11 cellular contexts compared by ENCODE assay signal in the genomic region with DNA sequence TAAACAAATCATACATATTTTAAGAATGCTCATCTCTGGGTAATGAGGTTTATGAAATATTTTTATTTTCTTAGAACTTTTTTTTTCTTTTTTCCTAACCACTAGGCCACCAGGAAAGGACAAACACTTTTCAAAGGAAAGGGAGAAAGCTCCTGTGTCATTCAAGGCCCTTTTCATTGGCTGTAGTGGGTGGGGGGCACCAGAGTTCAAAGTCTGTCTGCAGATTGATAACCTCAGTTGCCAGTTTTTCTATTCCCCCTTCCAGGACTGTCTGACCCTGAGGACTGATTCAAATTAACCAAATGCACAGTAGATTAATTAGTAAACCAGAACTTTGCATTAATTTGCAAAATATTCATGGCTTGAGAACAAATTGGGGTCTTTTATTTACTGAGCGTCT.
DNase-seq lines count a peak whose midpoint lies in the region; ATAC-seq, FAIRE-seq and TF ChIP-seq lines count a peak whose summit lies in the region.
"Had no signal": no experiment of that assay in that cellular context is flagged by ENCODE, and none has a peak within 500 bp of the region (broad histone marks: within the 10 kb centered on the region; RNA-seq: fewer than 3 reads in every experiment).

No MANE protein-coding gene starts in this region.

- H3K4me3 Mint-ChIP-seq in endodermal cell (no peak overlapping the region), CD14-positive monocyte (no peak overlapping the region)

- CTCF ChIA-PET in HepG2 (lab: Yijun Ruan, JAX; ENCODE audit: low intra/inter-chr PET ratio, low total read pairs) = no interaction called here

- H3K27ac Mint-ChIP-seq in endodermal cell = no peak overlapping the region
- no peak overlapping the region for H3K27ac Mint-ChIP-seq in CD14-positive monocyte

- ATAC-seq in HepG2 (no peak), right lobe of liver (no peak), HG03460 (IDR thresholded peaks at IDR 0.05; ENCODE audit: unreplicated experiment) (no peak), HG03095 (IDR thresholded peaks at IDR 0.05; ENCODE audit: unreplicated experiment) (no peak)

- H3K4me1 Mint-ChIP-seq in endodermal cell (peaks cover 25% of the 10 kb centered on the region), CD14-positive monocyte (no peaks in the 10 kb centered on the region)

- peak; percentile 46 for FAIRE-seq in HepG2 (lab: Jason Lieb, UNC)
- FAIRE-seq: small intestine had no signal

- intact Hi-C loops in HepG2 (cut with micrococcal nuclease; ENCODE audit: unreplicated experiment) (no loop called here), right lobe of liver (cut with DNase I) (no loop called here), CD14-positive monocyte (cut with micrococcal nuclease) (no loop called here)

- H3K27ac ChIP-seq in HepG2 (ENCODE audit: extremely low read length, insufficient read depth, low read length) (no peak overlapping the region), right lobe of liver (no peak overlapping the region), endodermal cell (ENCODE audit: low read depth, low read length) (peak overlapping the region; percentile 45), osteoblast (ENCODE audit: low read depth, low read length) (peak overlapping the region; percentile 90)
- H3K27ac ChIP-seq: RWPE1 had no signal

- no TSS peak for BruUV-seq in HepG2 (replicated peaks; lab: Mats Ljungman, UMichigan)

- peak; percentile 27 for DNase-seq in HepG2 (ENCODE audit: low spot score)
- no peak for DNase-seq in right lobe of liver
- no peak for DNase-seq in endodermal cell
- DNase-seq in osteoblast (ENCODE audit: insufficient read length, low spot score, missing footprints) = no peak
- no peak for DNase-seq in RPMI8226
- DNase-seq in CD14-positive monocyte (ENCODE audit: low spot score) = no peak
- DNase-seq: NCI-H1436, small intestine had no signal

- H3K4me3 ChIP-seq in HepG2 (replicated peaks in 1 of 3; ENCODE audit: insufficient read depth in 1 of 3, low read depth in 2 of 3, low read length in 3 of 3) = no peak overlapping the region
- no peak overlapping the region for H3K4me3 ChIP-seq in right lobe of liver
- H3K4me3 ChIP-seq in endodermal cell (ENCODE audit: low read length) = no peak overlapping the region
- H3K4me3 ChIP-seq in osteoblast (ENCODE audit: insufficient read depth, low read length) = no peak overlapping the region

- H3K36me3 Mint-ChIP-seq in endodermal cell (ENCODE audit: low read depth) = no peaks in the 10 kb centered on the region
- peaks cover 57 to 59% of the 10 kb centered on the region in 2 donors for H3K36me3 Mint-ChIP-seq in CD14-positive monocyte

- POLR2A ChIA-PET in HepG2 (lab: Yijun Ruan, JAX) = no interaction called here

- no peak for TF ChIP-seq CTCF in HepG2 (CRISPR knock-in tag; IDR thresholded peaks at IDR 0.05)
- TF ChIP-seq CTCF in right lobe of liver (IDR thresholded peaks at IDR 0.05) = no peak
- no peak for TF ChIP-seq CTCF in endodermal cell (conservative IDR thresholded peaks at IDR 0.05)
- no peak for TF ChIP-seq CTCF in osteoblast (IDR thresholded peaks at IDR 0.05; ENCODE audit: extremely low read depth, low read depth, low read length)
- no peak for TF ChIP-seq CTCF in CD14-positive monocyte (IDR thresholded peaks at IDR 0.05)

- H3K36me3 ChIP-seq in HepG2 (replicated peaks in 1 of 2; ENCODE audit: control insufficient read depth in 1 of 2, insufficient read depth in 2 of 2, low read length in 2 of 2) (peaks cover 4 to 30% of the 10 kb centered on the region in 2 experiments; a peak in 3 of 5 replicates), right lobe of liver (peaks cover 0 to 17% (median 3%) of the 10 kb centered on the region in 4 donors), endodermal cell (ENCODE audit: control insufficient read depth, insufficient read depth, low read length) (no peaks in the 10 kb centered on the region), osteoblast (ENCODE audit: insufficient read depth, low read length) (no peaks in the 10 kb centered on the region)

- H3K27me3 Mint-ChIP-seq in endodermal cell (ENCODE audit: insufficient read depth) (no peaks in the 10 kb centered on the region), CD14-positive monocyte (ENCODE audit: low read depth in 3 of 3) (peaks cover 0 to 2% (median 1%) of the 10 kb centered on the region in 3 donors)

- H3K9me3 ChIP-seq in HepG2 (ENCODE audit: low read length) (no peaks in the 10 kb centered on the region), right lobe of liver (no peaks in the 10 kb centered on the region), endodermal cell (ENCODE audit: control insufficient read depth, low read length) (no peaks in the 10 kb centered on the region), osteoblast (ENCODE audit: low read depth, low read length) (no peaks in the 10 kb centered on the region)

- H3K79me2 ChIP-seq in HepG2 (ENCODE audit: insufficient read depth, low read length) (no peaks in the 10 kb centered on the region), osteoblast (ENCODE audit: insufficient read depth, low read length) (no peaks in the 10 kb centered on the region)

- no peak overlapping the region for H3K4me2 ChIP-seq in HepG2 (ENCODE audit: low read depth, low read length)
- H3K4me2 ChIP-seq in osteoblast (ENCODE audit: insufficient read depth, low read length) = no peak overlapping the region

- TF ChIP-seq RAD21 in HepG2 (CRISPR knock-in tag; IDR thresholded peaks at IDR 0.05) = no peak

- in situ Hi-C loops in HepG2 (cut with HindIII; ENCODE audit: extremely low pct_ligation_motif_present, low pct_unique_long_range_greater_than_20kb) = no loop called here

- 72% methylated on average over 1 of the region's 1 CpG for WGBS in HepG2 (ENCODE audit: low lambda C conversion rate)
- WGBS in right lobe of liver (ENCODE audit: insufficient coverage, low coverage, low lambda C conversion rate, missing lambda C conversion rate) = 75% methylated on average over 1 of the region's 1 CpG
- 86 to 100% methylated on average over 1 of the region's 1 CpG for WGBS in endodermal cell (ENCODE audit: insufficient coverage in 1 of 2, insufficient read length in 1 of 2), 2 experiments

- no peak overlapping the region for H3K9ac ChIP-seq in HepG2 (ENCODE audit: insufficient read depth, low read depth, low read length)
- no peak overlapping the region for H3K9ac ChIP-seq in endodermal cell (ENCODE audit: extremely low read depth, low read length, poor library complexity, severe bottlenecking)

- H4K20me1 ChIP-seq in HepG2 (ENCODE audit: insufficient read depth, low read length) = no peaks in the 10 kb centered on the region
- no peaks in the 10 kb centered on the region for H4K20me1 ChIP-seq in osteoblast (ENCODE audit: insufficient read depth, low read length)

- peaks cover 45% of the 10 kb centered on the region for H3K4me1 ChIP-seq in HepG2 (ENCODE audit: insufficient read depth, low read length)
- no peaks in the 10 kb centered on the region for H3K4me1 ChIP-seq in right lobe of liver
- H3K4me1 ChIP-seq in endodermal cell (ENCODE audit: control insufficient read depth, insufficient read depth, low read length) = peaks cover 4% of the 10 kb centered on the region
- peaks cover 62% of the 10 kb centered on the region for H3K4me1 ChIP-seq in osteoblast (ENCODE audit: insufficient read depth, low read length)

- H2AFZ ChIP-seq in HepG2 (ENCODE audit: low read length) = no peak overlapping the region
- H2AFZ ChIP-seq in osteoblast (ENCODE audit: low read length) = no peak overlapping the region

- H3K27me3 ChIP-seq in HepG2 (ENCODE audit: control insufficient read depth in 1 of 2, insufficient read depth in 2 of 2, low read length in 2 of 2) = no peaks in the 10 kb centered on the region
- no peaks in the 10 kb centered on the region for H3K27me3 ChIP-seq in right lobe of liver
- H3K27me3 ChIP-seq in endodermal cell (ENCODE audit: control insufficient read depth, insufficient read depth, low read length, poor library complexity, severe bottlenecking) = no peaks in the 10 kb centered on the region
- H3K27me3 ChIP-seq in osteoblast (ENCODE audit: insufficient read depth, low read length) = no peaks in the 10 kb centered on the region

- no peak for TF ChIP-seq EP300 in HepG2 (IDR thresholded peaks at IDR 0.05; ENCODE audit: low read depth in 2 of 2, low read length in 2 of 2)
- TF ChIP-seq EP300 in HepG2 (CRISPR knock-in tag; IDR thresholded peaks at IDR 0.05; ENCODE audit: borderline replicate concordance) = no peak

- no peaks in the 10 kb centered on the region for H3K9me3 Mint-ChIP-seq in endodermal cell
- no peaks in the 10 kb centered on the region for H3K9me3 Mint-ChIP-seq in CD14-positive monocyte

- no peak for TF ChIP-seq POLR2A in HepG2 (IDR thresholded peaks at IDR 0.05; ENCODE audit: insufficient read depth in 1 of 2, low read depth in 2 of 2, low read length in 2 of 2)
- no peak for TF ChIP-seq POLR2A in right lobe of liver (IDR thresholded peaks at IDR 0.05)

TF ChIP-seq in HepG2, 621 proteins besides CTCF, POLR2A, EP300 and RAD21 (continues in another document):
- no peak for TF ChIP-seq IKZF4 (CRISPR knock-in tag; IDR thresholded peaks at IDR 0.05; ENCODE audit: borderline replicate concordance, low read depth, not compliant biosample characterization)
- no peak for TF ChIP-seq ZNF652 (CRISPR knock-in tag; IDR thresholded peaks at IDR 0.05; ENCODE audit: borderline replicate concordance, low read depth)
- peak; percentile 25; the same call in 1 of the 2 replicates for TF ChIP-seq NCOR1 (IDR thresholded peaks at IDR 0.05; ENCODE audit: borderline replicate concordance, low read length)
- no peak for TF ChIP-seq TERF1 (CRISPR knock-in tag; IDR thresholded peaks at IDR 0.05)
- no peak for TF ChIP-seq ZNF253 (CRISPR knock-in tag; IDR thresholded peaks at IDR 0.05; ENCODE audit: borderline replicate concordance)
- no peak for TF ChIP-seq AHR (CRISPR knock-in tag; IDR thresholded peaks at IDR 0.05)
- TF ChIP-seq KMT2B (CRISPR knock-in tag; IDR thresholded peaks at IDR 0.05) = no peak

Comparison
In these comparisons a context has a peak if more than half of its experiments do, and no peak if none do; other contexts are left out.
1. H3K27ac ChIP-seq: peak in endodermal cell (single experiment) and osteoblast (single experiment); none in HepG2 (single experiment) and right lobe of liver (0 of 3).